Comparison of ENCODE assay signal across 1 cellular context in genomic region chr1:37475380-37476086, GRCh38.
TF ChIP-seq lines count a peak whose summit lies in the region.

No MANE protein-coding gene starts in this region.

TF ChIP-seq in HepG2, 621 proteins besides CTCF, POLR2A, EP300 and RAD21 (continued from another document):
- TF ChIP-seq MAX (IDR thresholded peaks at IDR 0.05) (no peak; the same call in 1 of the 2 replicates), ZNF761 (CRISPR knock-in tag; conservative IDR thresholded peaks at IDR 0.05) (no peak), ZNF709 (CRISPR knock-in tag; IDR thresholded peaks at IDR 0.05) (no peak), ZNF75D (CRISPR knock-in tag; IDR thresholded peaks at IDR 0.05; ENCODE audit: borderline replicate concordance) (no peak), SIN3A (IDR thresholded peaks at IDR 0.05; ENCODE audit: borderline replicate concordance, low read depth, low read length) (peak; percentile 22; the same call in 1 of the 2 replicates), ZNF343 (CRISPR knock-in tag; IDR thresholded peaks at IDR 0.05) (0 out of 2 replicates have a peak, but pooled peaks have one; percentile 35), ZNF225 (CRISPR knock-in tag; IDR thresholded peaks at IDR 0.05) (peak; percentile 62; the same call in 1 of the 2 replicates)
